Comparison of ENCODE assay signal across 8 cellular contexts in genomic region chr19:43465468-43466120, GRCh38. TPM values are rescaled to one million over a fixed set of nuclear protein-coding genes. Genes with fewer than 3 reads are reported as not detected.
DNase-seq lines count a peak whose midpoint lies in the region; ATAC-seq and TF ChIP-seq lines count a peak whose summit lies in the region.

Gene LYPD3, minus strand, starts transcription at chr19:43465608. Its CDS starts 37 bp downstream, at chr19:43465571.

- H2BK15ac ChIP-seq in IMR-90 (ENCODE audit: low read depth, low read length) = peak within 1 kb of the TSS; percentile 76; the same call in 1 of the 3 replicates
- no peak within 1 kb of the TSS for H2BK15ac ChIP-seq in mesendoderm (replicated peaks; ENCODE audit: low read depth)

- H2BK5ac ChIP-seq in IMR-90 (ENCODE audit: low read depth, low read length, poor library complexity, severe bottlenecking) (no peak within 1 kb of the TSS), mesendoderm (ENCODE audit: low read length) (no peak within 1 kb of the TSS)

- in situ Hi-C loops in IMR-90 (cut with MboI; ENCODE audit: low sequenced_read_pairs) = no loop called here

- peak within 1 kb of the TSS; percentile 96 for H2AFZ ChIP-seq in IMR-90 (replicated peaks; ENCODE audit: low read length, poor library complexity)

- ATAC-seq in IMR-90 (ENCODE audit: low read depth) (no peak), HG03135 (IDR thresholded peaks at IDR 0.05; ENCODE audit: unreplicated experiment) (no peak), GM21367 (IDR thresholded peaks at IDR 0.05; ENCODE audit: unreplicated experiment) (no peak)
- no peak for ATAC-seq in central memory CD8-positive, alpha-beta T cell (replicated peaks; ENCODE audit: extremely low read depth, poor library complexity, severe bottlenecking)

- H3K18ac ChIP-seq in IMR-90 (ENCODE audit: low read depth, low read length) = no peak within 1 kb of the TSS
- H3K18ac ChIP-seq in mesendoderm (ENCODE audit: low read length) = no peak within 1 kb of the TSS

- H4K5ac ChIP-seq in IMR-90 (ENCODE audit: low read depth, low read length) (no peak within 1 kb of the TSS), mesendoderm (ENCODE audit: low read length) (no peak within 1 kb of the TSS)

- H4K91ac ChIP-seq in IMR-90 (ENCODE audit: insufficient read depth, low read depth, low read length) = peak within 1 kb of the TSS; percentile 14; the same call in 1 of the 2 replicates

- peak within 1 kb of the TSS; percentile 41 for H3K4ac ChIP-seq in IMR-90 (ENCODE audit: low read depth, low read length)
- no peak within 1 kb of the TSS for H3K4ac ChIP-seq in mesendoderm (ENCODE audit: low read depth, low read length)

- H2BK120ac ChIP-seq in IMR-90 (ENCODE audit: low read depth, low read length) = peak within 1 kb of the TSS; percentile 33
- H2BK120ac ChIP-seq in mesendoderm (ENCODE audit: low read depth, low read length) = no peak within 1 kb of the TSS

- H2BK20ac ChIP-seq in IMR-90 (ENCODE audit: low read depth, low read length) = peak within 1 kb of the TSS; percentile 27

- H2AK5ac ChIP-seq in IMR-90 (ENCODE audit: low read depth, low read length) = peak within 1 kb of the TSS; percentile 93
- no peak within 1 kb of the TSS for H2AK5ac ChIP-seq in mesendoderm (ENCODE audit: low read length)

- peak within 1 kb of the TSS; percentile 70 for H3K14ac ChIP-seq in IMR-90 (replicated peaks; ENCODE audit: low read depth, low read length)

- no peak for DNase-seq in A673 (ENCODE audit: low spot score)
- DNase-seq in IMR-90 = peak; percentile 31
- DNase-seq in central memory CD8-positive, alpha-beta T cell (ENCODE audit: low spot score in 2 of 2) = no peak
- peak; percentile 70 for DNase-seq in mesendoderm
- DNase-seq in activated gamma-delta T cell treated with Interleukin-2 at 50 U/mL for 16 hours = no peak
- DNase-seq in NCI-H1417 (lab: John Stamatoyannopoulos, UW) = no peak

- no peaks in the 10 kb centered on the region for H3K27me3 Mint-ChIP-seq in central memory CD8-positive, alpha-beta T cell

- H3K9me3 ChIP-seq in A673 (ENCODE audit: low read depth, low read length, poor library complexity, severe bottlenecking) = no peaks in the 10 kb centered on the region
- no peaks in the 10 kb centered on the region for H3K9me3 ChIP-seq in IMR-90 (ENCODE audit: control insufficient read depth, insufficient read depth, low read length)

- peaks cover 43% of the 10 kb centered on the region for H3K4me1 Mint-ChIP-seq in central memory CD8-positive, alpha-beta T cell

- H3K4me1 ChIP-seq in A673 (ENCODE audit: insufficient read depth, low read length, poor library complexity, severe bottlenecking) (no peaks in the 10 kb centered on the region), IMR-90 (ENCODE audit: control insufficient read depth, insufficient read depth, low read length) (peaks cover 18% of the 10 kb centered on the region), mesendoderm (ENCODE audit: control insufficient read depth, low read depth, low read length) (peaks cover 2% of the 10 kb centered on the region)

- POLR2A ChIA-PET in A673 (lab: Charles Lee; ENCODE audit: low non-redundant PET) (no interaction called here), IMR-90 (lab: Charles Lee; ENCODE audit: unreplicated experiment) (no interaction called here)

- H3K4me2 ChIP-seq in IMR-90 (ENCODE audit: low read depth, low read length) (no peak within 1 kb of the TSS), mesendoderm (ENCODE audit: low read length) (peak within 1 kb of the TSS; percentile 70)

- no peak for TF ChIP-seq CTCF in A673 (conservative IDR thresholded peaks at IDR 0.05; ENCODE audit: low read depth, low read length)
- TF ChIP-seq CTCF in IMR-90 (conservative IDR thresholded peaks at IDR 0.05; ENCODE audit: low read depth, low read length) = no peak

- H3K79me2 ChIP-seq in mesendoderm (ENCODE audit: control insufficient read depth, insufficient read depth, low read length) = no peaks in the 10 kb centered on the region

- H4K20me1 ChIP-seq in IMR-90 (ENCODE audit: insufficient read depth, low read length) = no peaks in the 10 kb centered on the region

- peak within 1 kb of the TSS in 1 of 2 experiments; percentile 51; a peak in 2 of 4 replicates for H4K8ac ChIP-seq in IMR-90 (ENCODE audit: low read depth in 2 of 2, low read length in 2 of 2)
- no peak within 1 kb of the TSS for H4K8ac ChIP-seq in mesendoderm (ENCODE audit: low read depth, low read length)

- CTCF ChIA-PET in A673 (lab: Charles Lee) = interaction anchor here (0.6 kb wide), 1 partner anchor 54 kb away, joined by 3 read pairs; no protein-coding TSS in a partner anchor
- CTCF ChIA-PET in IMR-90 (lab: Yijun Ruan, JAX) = no interaction called here

- H3K9ac ChIP-seq in IMR-90 (ENCODE audit: low read depth, low read length) (no peak within 1 kb of the TSS), mesendoderm (ENCODE audit: low read length) (peak within 1 kb of the TSS; percentile 1)

- no peak for TF ChIP-seq POLR2A in IMR-90 (IDR thresholded peaks at IDR 0.05; ENCODE audit: low read depth, low read length)

- H3K36me3 ChIP-seq in A673 (ENCODE audit: insufficient read depth, low read length, poor library complexity, severe bottlenecking) (no peaks in the 10 kb centered on the region), IMR-90 (ENCODE audit: control insufficient read depth, insufficient read depth, low read length) (no peaks in the 10 kb centered on the region), mesendoderm (ENCODE audit: control insufficient read depth, insufficient read depth, low read length) (no peaks in the 10 kb centered on the region)

- TF ChIP-seq RAD21 in IMR-90 (IDR thresholded peaks at IDR 0.05; ENCODE audit: low read length) = no peak

- BruUV-seq in A673 (replicated peaks; lab: Mats Ljungman, UMichigan) (no TSS peak), IMR-90 (replicated peaks; lab: Mats Ljungman, UMichigan) (no TSS peak)

- intact Hi-C loops in A673 (cut with micrococcal nuclease; ENCODE audit: unreplicated experiment) (no loop called here), IMR-90 (cut with micrococcal nuclease) (no loop called here)

- H3K9me1 ChIP-seq in IMR-90 (ENCODE audit: insufficient read depth, low read length) = peaks cover 12% of the 10 kb centered on the region

- H3K56ac ChIP-seq in IMR-90 (ENCODE audit: extremely low read depth, insufficient read depth, low read length) = no peak within 1 kb of the TSS
- no peak within 1 kb of the TSS for H3K56ac ChIP-seq in mesendoderm (ENCODE audit: low read length)

- dilution Hi-C loops in IMR-90 (cut with HindIII; ENCODE audit: low sequenced_read_pairs, unreplicated experiment) = no loop called here

- H3K79me1 ChIP-seq in IMR-90 (ENCODE audit: low read depth in 1 of 2, low read length in 2 of 2) = no peaks in the 10 kb centered on the region
- H3K79me1 ChIP-seq in mesendoderm (ENCODE audit: low read length) = no peaks in the 10 kb centered on the region

- H3K23ac ChIP-seq in IMR-90 (ENCODE audit: low read depth, low read length) = peak within 1 kb of the TSS; percentile 32; the same call in 1 of the 2 replicates
- peak within 1 kb of the TSS; percentile 50 for H3K23ac ChIP-seq in mesendoderm (ENCODE audit: low read length)

- H3K27ac Mint-ChIP-seq in central memory CD8-positive, alpha-beta T cell (ENCODE audit: low read depth) = peak within 1 kb of the TSS; percentile 86

- peaks cover 8% of the 10 kb centered on the region for H3K36me3 Mint-ChIP-seq in central memory CD8-positive, alpha-beta T cell (ENCODE audit: insufficient read depth)

- peak within 1 kb of the TSS; percentile 89 for H3K4me3 Mint-ChIP-seq in central memory CD8-positive, alpha-beta T cell

- peak within 1 kb of the TSS; percentile 67 for H3K4me3 ChIP-seq in A673 (ENCODE audit: low read depth, low read length, poor library complexity, severe bottlenecking)
- no peak within 1 kb of the TSS for H3K4me3 ChIP-seq in IMR-90 (ENCODE audit: insufficient read depth, low read depth, low read length)
- no peak within 1 kb of the TSS for H3K4me3 ChIP-seq in mesendoderm (ENCODE audit: low read length)

- H3K9me3 Mint-ChIP-seq in central memory CD8-positive, alpha-beta T cell = no peaks in the 10 kb centered on the region

- H3K27ac ChIP-seq in A673 (ENCODE audit: low read depth, low read length, poor library complexity, severe bottlenecking) = no peak within 1 kb of the TSS
- no peak within 1 kb of the TSS for H3K27ac ChIP-seq in IMR-90 (ENCODE audit: insufficient read depth, low read length)
- H3K27ac ChIP-seq in mesendoderm (ENCODE audit: low read depth, low read length) = no peak within 1 kb of the TSS

- no peak within 1 kb of the TSS for H2AK9ac ChIP-seq in IMR-90 (replicated peaks; ENCODE audit: low read depth, low read length, poor library complexity)

- WGBS in IMR-90 (ENCODE audit: extremely low coverage in 2 of 2, insufficient read length in 1 of 2), 2 experiments = 32% methylated on average over 16 of the region's 24 CpGs; no CpG with 5 or more reads in 1 of the 2 experiments
- no CpG with 5 or more reads among the region's 24 CpGs for WGBS in mesendoderm (ENCODE audit: extremely low coverage, insufficient coverage, low lambda C conversion rate)

- H3K27me3 ChIP-seq in A673 (replicated peaks; ENCODE audit: insufficient read depth, low read depth, low read length, poor library complexity) (no peaks in the 10 kb centered on the region), IMR-90 (ENCODE audit: control insufficient read depth, insufficient read depth, low read length) (no peaks in the 10 kb centered on the region), mesendoderm (ENCODE audit: insufficient read depth, low read length, poor library complexity) (no peaks in the 10 kb centered on the region)

TF ChIP-seq in IMR-90, 13 proteins besides CTCF, POLR2A, EP300 and RAD21:
- TF ChIP-seq MXI1 (IDR thresholded peaks at IDR 0.05; ENCODE audit: borderline replicate concordance, low read depth, low read length) (no peak), CEBPB (IDR thresholded peaks at IDR 0.05; ENCODE audit: low read depth, low read length) (peak; percentile 58; the same call in 1 of the 2 replicates)

RNA-seq across cellular contexts. Expression of gene LYPD3, which starts in this region (rescaled TPM):
- 0.21 and 0.31 TPM in 2 replicates for total RNA-seq in A673 (2021)
- 0.18 TPM in 1 of 2 replicates, not detected in the other for total RNA-seq in IMR-90 (2012; rRNA removed)
- polyA plus RNA-seq in IMR-90 (2012; rRNA removed) = 1.1 TPM in 2 replicates
- 1.4 and 2.7 TPM in 2 replicates for polyA plus RNA-seq in IMR-90 (2012; cell fraction: cytosol; rRNA removed)
- 9.0 and 9.4 TPM in 2 replicates for polyA plus RNA-seq in IMR-90 (2012; cell fraction: nucleus; rRNA removed; ENCODE audit: low replicate concordance)
- 2.9 TPM for polyA plus RNA-seq in mesendoderm (2013, experiment 1 of 2)
- polyA plus RNA-seq in mesendoderm (2013, experiment 2 of 2) = 2.3 TPM

Comparison
In these comparisons a context has a peak if more than half of its experiments do, and no peak if none do; other contexts are left out.
1. DNase-seq: peak in IMR-90 (single experiment) and mesendoderm (single experiment); none in A673 (single experiment), central memory CD8-positive, alpha-beta T cell (0 of 2), activated gamma-delta T cell treated with Interleukin-2 at 50 U/mL for 16 hours (single experiment) and NCI-H1417 (0 of 3).